Comparison of ENCODE assay signal across 8 cellular contexts in the genomic region with DNA sequence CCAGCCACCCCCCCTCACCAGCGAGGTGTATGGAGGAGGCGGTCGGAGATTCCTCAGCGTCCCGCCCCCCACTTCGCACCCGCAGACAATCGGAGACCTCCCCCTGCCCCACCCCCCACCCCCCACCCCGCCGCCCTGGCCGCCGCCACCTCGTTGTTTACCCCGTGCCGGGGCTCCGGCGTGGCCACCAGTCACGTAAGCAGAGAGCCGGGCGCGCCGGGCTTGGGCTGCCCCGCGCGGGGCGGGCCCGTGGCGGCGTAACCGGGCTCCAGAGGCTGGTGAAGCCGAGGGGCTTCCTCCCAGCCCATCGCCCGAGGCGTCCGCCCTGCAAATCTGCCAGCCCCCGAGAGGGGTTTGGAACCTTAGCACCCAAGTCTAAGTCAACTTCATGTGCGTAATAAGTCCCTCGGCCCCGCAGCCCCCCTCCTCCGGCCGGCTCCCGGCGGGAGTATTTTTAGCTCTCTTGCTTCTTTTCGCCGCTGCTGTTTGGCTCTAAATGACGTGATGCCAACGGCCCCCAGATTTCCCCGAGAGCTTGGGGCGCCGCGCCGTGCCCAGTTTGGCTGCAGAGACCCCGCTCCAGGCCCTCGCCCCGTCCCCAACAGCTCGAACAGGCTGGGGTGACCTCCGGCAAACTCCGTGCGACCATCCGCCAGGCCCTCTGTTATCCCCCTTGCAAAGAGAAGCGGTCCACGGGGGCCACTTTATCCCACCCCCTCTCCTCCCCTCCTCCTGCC. TPM values are rescaled to one million over a fixed set of nuclear protein-coding genes. Genes with fewer than 3 reads are reported as not detected.
A peak's percentile ranks its signal among the peaks of the same experiment; 100 is the strongest.
DNase-seq lines count a peak whose midpoint lies in the region; ATAC-seq and TF ChIP-seq lines count a peak whose summit lies in the region.

No MANE protein-coding gene starts in this region.

- peak overlapping the region; percentile 98 for H2AFZ ChIP-seq in GM23338

- H3K9me2 ChIP-seq in GM23338 (ENCODE audit: insufficient read depth) = no peaks in the 10 kb centered on the region

- no peaks in the 10 kb centered on the region for H3K79me2 ChIP-seq in GM23338 (replicated peaks; ENCODE audit: insufficient read depth)

- H3K36me3 Mint-ChIP-seq in GM23338 (ENCODE audit: low read depth) = no peaks in the 10 kb centered on the region; the same call in 2 of the 3 replicates
- H3K36me3 Mint-ChIP-seq in T-helper 2 cell treated with Interferon-gamma antibody and Interleukin-4, amounts not matched to agents 5 μg/mL and 100 μg/mL, for 36 hours (ENCODE audit: low read depth) = peaks cover 7% of the 10 kb centered on the region
- peaks cover 15% of the 10 kb centered on the region for H3K36me3 Mint-ChIP-seq in central memory CD8-positive, alpha-beta T cell (ENCODE audit: insufficient read depth)

- H3K27ac ChIP-seq in GM23338 (ENCODE audit: low read depth) (peak overlapping the region; percentile 79; the same call in 1 of the 2 replicates), layer of hippocampus (ENCODE audit: low read depth, low read length) (peak overlapping the region; percentile 98)

- peaks cover 72% of the 10 kb centered on the region for H3K27me3 Mint-ChIP-seq in GM23338 (ENCODE audit: insufficient read depth, low read depth, poor library complexity)
- H3K27me3 Mint-ChIP-seq in T-helper 2 cell treated with Interferon-gamma antibody and Interleukin-4, amounts not matched to agents 5 μg/mL and 100 μg/mL, for 36 hours (ENCODE audit: low read depth) = peaks cover 26% of the 10 kb centered on the region
- peaks cover 25% of the 10 kb centered on the region for H3K27me3 Mint-ChIP-seq in central memory CD8-positive, alpha-beta T cell

- H3K4me1 Mint-ChIP-seq in GM23338 = peaks cover 35% of the 10 kb centered on the region
- peaks cover 56% of the 10 kb centered on the region for H3K4me1 Mint-ChIP-seq in T-helper 2 cell treated with Interferon-gamma antibody and Interleukin-4, amounts not matched to agents 5 μg/mL and 100 μg/mL, for 36 hours (ENCODE audit: low read depth)
- H3K4me1 Mint-ChIP-seq in central memory CD8-positive, alpha-beta T cell = peaks cover 67% of the 10 kb centered on the region

- ATAC-seq in GM23338 = peak; percentile 6
- ATAC-seq in central memory CD8-positive, alpha-beta T cell (replicated peaks; ENCODE audit: extremely low read depth, poor library complexity, severe bottlenecking) = peak; percentile 40
- ATAC-seq in HG02885 (IDR thresholded peaks at IDR 0.05; ENCODE audit: poor library complexity, unreplicated experiment) = no peak

- peak overlapping the region; percentile 99 for H3K4me2 ChIP-seq in GM23338

- peaks cover 30% of the 10 kb centered on the region for H3K4me1 ChIP-seq in GM23338 (ENCODE audit: insufficient read depth)

- H3K36me3 ChIP-seq in GM23338 (ENCODE audit: insufficient read depth) = no peaks in the 10 kb centered on the region

- peak overlapping the region; percentile 90 for H3K4me3 Mint-ChIP-seq in GM23338
- H3K4me3 Mint-ChIP-seq in T-helper 2 cell treated with Interferon-gamma antibody and Interleukin-4, amounts not matched to agents 5 μg/mL and 100 μg/mL, for 36 hours = peak overlapping the region; percentile 96
- H3K4me3 Mint-ChIP-seq in central memory CD8-positive, alpha-beta T cell = peak overlapping the region; percentile 79

- DNase-seq in 8988T = peak; percentile 49
- DNase-seq in GM23338 (ENCODE audit: low spot score) = peak; percentile 62
- DNase-seq in T-helper 2 cell treated with Interferon-gamma antibody and Interleukin-4, amounts not matched to agents 5 μg/mL and 100 μg/mL, for 36 hours (ENCODE audit: low spot score) = peak; percentile 52
- peak in 1 of 2 donors; percentile 63 for DNase-seq in central memory CD8-positive, alpha-beta T cell (ENCODE audit: low spot score in 2 of 2)
- DNase-seq in stimulated activated CD4-positive, alpha-beta T cell treated with anti-CD3 and anti-CD28 coated beads, Interleukin-1b, Interleukin-23, amount 100 ng/mL, for 48 hours = peak; percentile 38
- no peak for DNase-seq in kidney glomerular epithelial cell (lab: John Stamatoyannopoulos, UW)

- H3K4me3 ChIP-seq in GM23338 = peak overlapping the region; percentile 91

- no peak for TF ChIP-seq CTCF in GM23338 (conservative IDR thresholded peaks at IDR 0.05; ENCODE audit: low read depth in 2 of 2)

- peaks cover 85% of the 10 kb centered on the region for H3K27me3 ChIP-seq in GM23338 (ENCODE audit: insufficient read depth)
- no peaks in the 10 kb centered on the region for H3K27me3 ChIP-seq in layer of hippocampus (ENCODE audit: control insufficient read depth, insufficient read depth, low read length)

- 0 out of 2 replicates have a peak, but pooled peaks cover 12% of the 10 kb centered on the region for H3F3A ChIP-seq in GM23338 (replicated peaks; ENCODE audit: low read depth)

- peak overlapping the region; percentile 95 for H3K27ac Mint-ChIP-seq in GM23338
- H3K27ac Mint-ChIP-seq in T-helper 2 cell treated with Interferon-gamma antibody and Interleukin-4, amounts not matched to agents 5 μg/mL and 100 μg/mL, for 36 hours = peak overlapping the region; percentile 91
- peak overlapping the region; percentile 67 for H3K27ac Mint-ChIP-seq in central memory CD8-positive, alpha-beta T cell (ENCODE audit: low read depth)

- no peaks in the 10 kb centered on the region for H3K9me3 Mint-ChIP-seq in GM23338
- no peaks in the 10 kb centered on the region for H3K9me3 Mint-ChIP-seq in T-helper 2 cell treated with Interferon-gamma antibody and Interleukin-4, amounts not matched to agents 5 μg/mL and 100 μg/mL, for 36 hours
- H3K9me3 Mint-ChIP-seq in central memory CD8-positive, alpha-beta T cell = no peaks in the 10 kb centered on the region

- H4K20me1 ChIP-seq in GM23338 (replicated peaks; ENCODE audit: insufficient read depth) = 0 out of 2 replicates have a peak, but pooled peaks cover 3% of the 10 kb centered on the region

TF ChIP-seq in GM23338, 12 proteins besides CTCF, POLR2A, EP300 and RAD21:
- TF ChIP-seq ZNF114 (CRISPR knock-in tag; IDR thresholded peaks at IDR 0.05) = no peak
- TF ChIP-seq STAT1 (IDR thresholded peaks at IDR 0.05; ENCODE audit: unreplicated experiment) = no peak
- peak; percentile 33 for TF ChIP-seq EZH2 (IDR thresholded peaks at IDR 0.05; ENCODE audit: low read depth, unreplicated experiment)
- no peak for TF ChIP-seq ETS1 (IDR thresholded peaks at IDR 0.05)

RNA-seq across cellular contexts. Expression of gene MXI1, which starts 2.7 kb away (rescaled TPM):
- 5.1 and 6.9 TPM in 2 replicates for total RNA-seq in GM23338 (2014; rRNA removed; shearing (Covaris generic))
- polyA plus RNA-seq in GM23338 (2016; fragmentation: Nextera tagmentation; extraction: Ambion mirVana) = 8.5 and 8.6 TPM in 2 replicates
